Comparison of ENCODE assay signal across 9 cellular contexts in the genomic region with DNA sequence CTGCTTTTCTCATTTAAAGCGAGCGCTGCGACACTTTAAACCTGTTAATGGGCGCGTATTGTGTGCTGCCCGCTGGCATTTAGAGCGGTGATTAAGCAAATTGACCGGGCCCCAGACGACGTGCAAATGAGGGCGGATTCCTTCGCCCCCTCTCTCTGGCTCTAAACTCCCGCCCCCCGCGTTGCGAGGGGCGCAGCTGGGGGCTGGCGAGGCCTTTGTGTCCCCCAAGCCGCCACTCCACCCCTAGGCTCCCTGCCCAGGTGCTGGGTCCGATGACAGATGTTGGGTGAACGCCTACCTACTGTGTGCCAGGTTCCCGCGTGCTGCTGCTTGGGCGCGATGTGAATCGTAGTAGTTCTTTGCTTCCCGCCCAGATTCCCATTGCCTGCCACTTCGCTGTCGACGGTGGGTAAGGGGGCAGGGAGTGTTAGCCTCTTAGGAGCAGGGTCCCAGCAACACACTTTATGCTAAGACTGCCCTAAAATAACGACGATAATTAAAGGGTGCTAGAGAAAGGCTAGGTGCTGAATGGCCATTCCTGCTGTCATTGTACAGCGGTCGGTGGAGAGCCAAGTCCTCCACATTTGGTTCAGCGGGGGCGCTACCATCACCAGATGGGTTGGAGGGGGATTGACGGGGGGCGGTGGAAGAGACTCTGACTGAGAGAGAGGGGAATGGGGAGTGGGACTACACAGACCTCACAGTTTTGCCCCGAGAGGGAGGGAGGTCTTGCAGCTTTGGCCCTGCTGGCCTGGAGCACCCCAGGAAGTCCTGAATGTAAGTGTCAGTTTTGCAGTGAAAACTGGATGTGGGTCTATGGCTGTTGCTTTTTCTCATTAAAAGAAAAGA. TPM values are rescaled to one million over a fixed set of nuclear protein-coding genes. Genes with fewer than 3 reads are reported as not detected.
A peak's percentile ranks its signal among the peaks of the same experiment; 100 is the strongest.
DNase-seq lines count a peak whose midpoint lies in the region; ATAC-seq, FAIRE-seq and TF ChIP-seq lines count a peak whose summit lies in the region.
"Had no signal": no experiment of that assay in that cellular context is flagged by ENCODE, and none has a peak within 500 bp of the region (broad histone marks: within the 10 kb centered on the region; RNA-seq: fewer than 3 reads in every experiment).

No MANE protein-coding gene starts in this region.

- peaks cover 2 to 12% (median 5%) of the 10 kb centered on the region in 3 donors for H3K4me1 Mint-ChIP-seq in IgD-negative memory B cell
- H3K4me1 Mint-ChIP-seq in stimulated activated naive B cell treated with anti-CD40 and anti-IgM and Interleukin-4, amounts not matched to agents 10 μg/mL and 1 μg/mL and 100 μg/mL, for 72 hours = peaks cover 4 to 14% of the 10 kb centered on the region in 2 donors

- intact Hi-C loops in dorsolateral prefrontal cortex (cut with DNase I) = loop anchor here (10.0 kb wide), 2 partner anchors 110 to 150 kb away; no protein-coding TSS in a partner anchor
- intact Hi-C loops in lower lobe of right lung (cut with DNase I) = no loop called here

- H3K4me3 ChIP-seq in dorsolateral prefrontal cortex (peak overlapping the region in 42 of 59 donors; percentile 9 to 74 (median 66)), lower lobe of right lung (peak overlapping the region; percentile 90)

- TF ChIP-seq CTCF in dorsolateral prefrontal cortex (IDR thresholded peaks at IDR 0.05 in 54 of 56, conservative IDR thresholded peaks at IDR 0.05 in 2 of 56; ENCODE audit: low read depth in 1 of 56, partially characterized antibody in 56 of 56) = no peak
- TF ChIP-seq CTCF in lower lobe of right lung (IDR thresholded peaks at IDR 0.05) = no peak

- peak overlapping the region; percentile 57 to 83 (median 69) for H3K4me3 Mint-ChIP-seq in IgD-negative memory B cell
- peak overlapping the region; percentile 29 to 74 for H3K4me3 Mint-ChIP-seq in stimulated activated naive B cell treated with anti-CD40 and anti-IgM and Interleukin-4, amounts not matched to agents 10 μg/mL and 1 μg/mL and 100 μg/mL, for 72 hours

- ATAC-seq in lower lobe of right lung (peak in 1 of 2 donors; percentile 18), HG03097 (IDR thresholded peaks at IDR 0.05; ENCODE audit: low FRiP score, unreplicated experiment) (no peak), HG02981 (IDR thresholded peaks at IDR 0.05; ENCODE audit: unreplicated experiment) (no peak)
- no peak for ATAC-seq in stimulated activated naive B cell treated with anti-CD40 and anti-IgM and Interleukin-4, amounts not matched to agents 10 μg/mL and 1 μg/mL and 100 μg/mL, for 72 hours (replicated peaks)
- ATAC-seq: activated CD8-positive, alpha-beta memory T cell treated with anti-CD3 and anti-CD28 coated beads, Interleukin-2, amount 10 ng/mL, durations not matched to agents 7 days and 5 days had no signal

- no peaks in the 10 kb centered on the region for H3K9me3 ChIP-seq in lower lobe of right lung

- H3K9me3 Mint-ChIP-seq in IgD-negative memory B cell = no peaks in the 10 kb centered on the region
- no peaks in the 10 kb centered on the region for H3K9me3 Mint-ChIP-seq in stimulated activated naive B cell treated with anti-CD40 and anti-IgM and Interleukin-4, amounts not matched to agents 10 μg/mL and 1 μg/mL and 100 μg/mL, for 72 hours

- no peaks in the 10 kb centered on the region for H3K36me3 Mint-ChIP-seq in IgD-negative memory B cell
- no peaks in the 10 kb centered on the region for H3K36me3 Mint-ChIP-seq in stimulated activated naive B cell treated with anti-CD40 and anti-IgM and Interleukin-4, amounts not matched to agents 10 μg/mL and 1 μg/mL and 100 μg/mL, for 72 hours
- H3K36me3 Mint-ChIP-seq: activated CD8-positive, alpha-beta memory T cell treated with anti-CD3 and anti-CD28 coated beads, Interleukin-2, amount 10 ng/mL, durations not matched to agents 7 days and 5 days had no signal

- H3K27me3 Mint-ChIP-seq in IgD-negative memory B cell = peaks cover 46% of the 10 kb centered on the region
- H3K27me3 Mint-ChIP-seq in stimulated activated naive B cell treated with anti-CD40 and anti-IgM and Interleukin-4, amounts not matched to agents 10 μg/mL and 1 μg/mL and 100 μg/mL, for 72 hours = peaks cover 45 to 61% of the 10 kb centered on the region in 2 donors

- H3K27me3 ChIP-seq in dorsolateral prefrontal cortex = peaks cover 0 to 38% (median 15%) of the 10 kb centered on the region in 45 donors
- H3K27me3 ChIP-seq in lower lobe of right lung (ENCODE audit: low read depth) = peaks cover 8% of the 10 kb centered on the region

- DNase-seq in dorsolateral prefrontal cortex = no peak
- no peak for DNase-seq in lower lobe of right lung
- no peak for DNase-seq in stimulated activated naive B cell treated with anti-CD40 and anti-IgM and Interleukin-4, amounts not matched to agents 10 μg/mL and 1 μg/mL and 100 μg/mL, for 72 hours
- no peak for DNase-seq in RCC 7860 (ENCODE audit: low spot score)
- DNase-seq: activated CD8-positive, alpha-beta memory T cell treated with anti-CD3 and anti-CD28 coated beads, Interleukin-2, amount 10 ng/mL, durations not matched to agents 7 days and 5 days; NCI-H1048 had no signal

- peak overlapping the region in 2 of 3 donors; percentile 39 to 58 for H3K27ac Mint-ChIP-seq in IgD-negative memory B cell
- no peak overlapping the region for H3K27ac Mint-ChIP-seq in stimulated activated naive B cell treated with anti-CD40 and anti-IgM and Interleukin-4, amounts not matched to agents 10 μg/mL and 1 μg/mL and 100 μg/mL, for 72 hours
- H3K27ac Mint-ChIP-seq: activated CD8-positive, alpha-beta memory T cell treated with anti-CD3 and anti-CD28 coated beads, Interleukin-2, amount 10 ng/mL, durations not matched to agents 7 days and 5 days had no signal

- H3K36me3 ChIP-seq in lower lobe of right lung = no peaks in the 10 kb centered on the region

- no peak for FAIRE-seq in RCC 7860 (lab: Jason Lieb, UNC)

- H3K4me1 ChIP-seq in lower lobe of right lung = peaks cover 20% of the 10 kb centered on the region

- H3K27ac ChIP-seq in dorsolateral prefrontal cortex (peak overlapping the region in 4 of 59 donors; percentile 36 to 78 (median 67)), lower lobe of right lung (no peak overlapping the region)

RNA-seq across cellular contexts. Expression of a gene that starts 2.1 kb away (rescaled TPM):
- 1.0 TPM for polyA plus RNA-seq in IgD-negative memory B cell
- total RNA-seq in dorsolateral prefrontal cortex = 10 to 100 TPM in 3 of 120 experiments, 1 to 10 TPM in 117; 2.1 to 12.7 (median 4.4) TPM
- 17.1 TPM for total RNA-seq in lower lobe of right lung
- total RNA-seq: activated CD8-positive, alpha-beta memory T cell treated with anti-CD3 and anti-CD28 coated beads, Interleukin-2, amount 10 ng/mL, durations not matched to agents 7 days and 5 days had no signal
